Comparison of ENCODE assay signal across 11 cellular contexts in the genomic region with DNA sequence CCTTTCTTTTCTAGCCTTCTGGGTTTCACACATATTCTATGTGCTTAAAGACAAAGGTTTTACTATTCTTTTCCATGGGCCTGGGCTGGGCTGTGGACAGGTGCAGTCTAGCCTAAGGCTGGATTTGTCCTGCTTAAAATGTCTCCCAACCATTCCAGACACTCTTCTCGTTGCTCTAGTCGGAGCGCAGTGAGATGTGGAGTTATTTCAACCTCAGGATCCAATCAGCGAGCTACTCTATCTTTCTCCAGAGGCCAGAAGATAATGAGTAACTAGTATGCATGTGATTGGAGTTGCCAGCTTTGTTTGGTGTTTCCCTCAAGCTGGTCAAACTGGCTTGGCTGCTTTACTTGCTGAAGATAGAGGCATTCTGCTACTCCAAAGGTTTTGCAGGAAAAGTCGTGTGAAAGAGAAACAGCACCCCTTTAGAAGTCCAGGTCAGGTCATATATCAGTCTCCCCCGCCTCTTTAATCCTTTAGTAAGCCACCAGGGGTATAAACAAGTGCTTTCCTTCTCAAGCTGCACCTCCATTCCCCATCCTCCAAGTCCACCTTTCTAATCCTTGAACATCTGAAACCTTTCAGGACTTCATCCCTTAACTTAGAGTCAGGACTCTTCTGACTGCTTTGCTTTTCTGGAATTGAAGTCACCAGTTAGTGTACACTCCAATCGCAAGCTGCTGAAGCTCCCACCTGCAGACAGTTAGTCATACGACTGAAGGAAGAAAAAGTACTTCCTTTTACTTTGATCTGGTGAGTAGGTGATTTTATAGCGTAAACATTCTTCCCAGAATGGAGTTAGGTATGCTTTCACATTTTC.
DNase-seq lines count a peak whose midpoint lies in the region; ATAC-seq and TF ChIP-seq lines count a peak whose summit lies in the region.
"Had no signal": no experiment of that assay in that cellular context is flagged by ENCODE, and none has a peak within 500 bp of the region (broad histone marks: within the 10 kb centered on the region; RNA-seq: fewer than 3 reads in every experiment).

No MANE protein-coding gene starts in this region.

- no peak for DNase-seq in activated CD4-positive, alpha-beta T cell treated with anti-CD3 and anti-CD28 coated beads for 36 hours
- DNase-seq in activated CD4-positive, alpha-beta T cell treated with anti-CD3 and anti-CD28 coated beads, Interleukin-2, amount 50 U/mL, for 48 hours, result no peak
- DNase-seq in body of pancreas, result peak; percentile 93 to 97 (median 96)
- DNase-seq in ureter (ENCODE audit: low spot score), result peak; percentile 82
- no peak for DNase-seq in coronary artery (ENCODE audit: low spot score)
- DNase-seq in stimulated activated CD4-positive, alpha-beta T cell treated with anti-CD3 and anti-CD28 coated beads, Interleukin-2, amount 100 ng/mL, for 48 hours, result no peak
- DNase-seq: activated T-cell treated with anti-CD3 and anti-CD28 coated beads, Interleukin-2, amount 50 U/mL, for 24 hours; effector CD8-positive, alpha-beta T cell; midbrain had no signal

- H3K27ac Mint-ChIP-seq in activated CD4-positive, alpha-beta T cell treated with anti-CD3 and anti-CD28 coated beads for 36 hours, result no peak overlapping the region
- H3K27ac Mint-ChIP-seq: activated T-cell treated with anti-CD3 and anti-CD28 coated beads, Interleukin-2, amount 50 U/mL, for 24 hours had no signal

- intact Hi-C loops in activated CD4-positive, alpha-beta T cell treated with anti-CD3 and anti-CD28 coated beads for 36 hours (cut with DNase I, micrococcal nuclease), result no loop called here
- intact Hi-C loops in body of pancreas (cut with DNase I), result no loop called here

- H3K4me1 ChIP-seq in body of pancreas (peaks cover 22% of the 10 kb centered on the region), liver (ENCODE audit: control insufficient read depth in 4 of 4, insufficient read depth in 4 of 4, low read length in 3 of 4) (peaks cover 7 to 53% (median 42%) of the 10 kb centered on the region in 4 donors)

- CTCF ChIA-PET in activated CD4-positive, alpha-beta T cell treated with anti-CD3 and anti-CD28 coated beads for 36 hours (lab: Charles Lee), result interaction anchor here (0.6 kb wide), 1 partner anchor 100 kb away, joined by 3 read pairs; no protein-coding TSS in a partner anchor

- no peak overlapping the region for H3K4me3 Mint-ChIP-seq in activated CD4-positive, alpha-beta T cell treated with anti-CD3 and anti-CD28 coated beads for 36 hours
- H3K4me3 Mint-ChIP-seq: activated T-cell treated with anti-CD3 and anti-CD28 coated beads, Interleukin-2, amount 50 U/mL, for 24 hours had no signal

- H3K9me3 ChIP-seq in body of pancreas (no peaks in the 10 kb centered on the region), liver (ENCODE audit: control insufficient read depth in 4 of 4, low read length in 3 of 4) (no peaks in the 10 kb centered on the region)

- H3K27me3 ChIP-seq in body of pancreas, result no peaks in the 10 kb centered on the region
- no peaks in the 10 kb centered on the region for H3K27me3 ChIP-seq in liver (ENCODE audit: control insufficient read depth in 4 of 4, insufficient read depth in 4 of 4, low read length in 3 of 4)

- no peak overlapping the region for H3K9ac ChIP-seq in liver (ENCODE audit: low read depth in 1 of 2, low read length in 2 of 2)

- H3K36me3 ChIP-seq in body of pancreas (replicated peaks in 1 of 2; ENCODE audit: insufficient read depth in 1 of 2, low read depth in 2 of 2), result no peaks in the 10 kb centered on the region
- H3K36me3 ChIP-seq in liver (ENCODE audit: control insufficient read depth in 4 of 4, insufficient read depth in 3 of 4, low read depth in 1 of 4, low read length in 3 of 4), result no peaks in the 10 kb centered on the region

- H3K36me3 Mint-ChIP-seq in activated CD4-positive, alpha-beta T cell treated with anti-CD3 and anti-CD28 coated beads for 36 hours (ENCODE audit: low read depth), result no peaks in the 10 kb centered on the region

- peak; percentile 25 to 36 for TF ChIP-seq RAD21 in liver (IDR thresholded peaks at IDR 0.05)

- ATAC-seq in activated CD4-positive, alpha-beta T cell treated with anti-CD3 and anti-CD28 coated beads for 36 hours, result peak; percentile 51
- ATAC-seq in body of pancreas (peak; percentile 94), GM18858 (IDR thresholded peaks at IDR 0.05; ENCODE audit: unreplicated experiment) (no peak)

- POLR2A ChIA-PET in activated CD4-positive, alpha-beta T cell treated with anti-CD3 and anti-CD28 coated beads for 36 hours (lab: Charles Lee), result no interaction called here

- H3K27ac ChIP-seq in body of pancreas (peak overlapping the region; percentile 71 to 95 (median 87)), liver (ENCODE audit: low read depth in 1 of 2, low read length in 2 of 2) (peak overlapping the region; percentile 55 to 57), coronary artery (no peak overlapping the region)

- 11 to 23% methylated on average over 9 of the region's 9 CpGs for WGBS in body of pancreas, 2 donors
- 43% methylated on average over 9 of the region's 9 CpGs for WGBS in liver

- TF ChIP-seq POLR2A in body of pancreas (IDR thresholded peaks at IDR 0.05), result peak; percentile 93 to 99 (median 99)

- no peaks in the 10 kb centered on the region for H3K27me3 Mint-ChIP-seq in activated CD4-positive, alpha-beta T cell treated with anti-CD3 and anti-CD28 coated beads for 36 hours
- H3K27me3 Mint-ChIP-seq: activated T-cell treated with anti-CD3 and anti-CD28 coated beads, Interleukin-2, amount 50 U/mL, for 24 hours had no signal

- TF ChIP-seq CTCF in body of pancreas (IDR thresholded peaks at IDR 0.05), result peak in 4 of 7 experiments; percentile 13 to 20 (median 18)
- no peak for TF ChIP-seq CTCF in liver (IDR thresholded peaks at IDR 0.05; ENCODE audit: low read depth, low read length, missing input control)
- no peak for TF ChIP-seq CTCF in coronary artery (IDR thresholded peaks at IDR 0.05)

- H3K9me3 Mint-ChIP-seq in activated CD4-positive, alpha-beta T cell treated with anti-CD3 and anti-CD28 coated beads for 36 hours (ENCODE audit: low read depth), result no peaks in the 10 kb centered on the region
- H3K9me3 Mint-ChIP-seq: activated T-cell treated with anti-CD3 and anti-CD28 coated beads, Interleukin-2, amount 50 U/mL, for 24 hours had no signal

- H3K4me3 ChIP-seq in body of pancreas (peak overlapping the region; percentile 11 to 28), liver (ENCODE audit: low read depth in 1 of 3, low read length in 3 of 3) (peak overlapping the region; percentile 53 to 69 (median 59)), coronary artery (no peak overlapping the region)

- peaks cover 17% of the 10 kb centered on the region for H3K4me1 Mint-ChIP-seq in activated CD4-positive, alpha-beta T cell treated with anti-CD3 and anti-CD28 coated beads for 36 hours

TF ChIP-seq in liver, 16 proteins besides CTCF, POLR2A, EP300 and RAD21 (continues in another document):
- TF ChIP-seq JUND (IDR thresholded peaks at IDR 0.05), result peak; percentile 57 to 62
- no peak for TF ChIP-seq FOXA2 (IDR thresholded peaks at IDR 0.05)
- TF ChIP-seq, protein P1, sequence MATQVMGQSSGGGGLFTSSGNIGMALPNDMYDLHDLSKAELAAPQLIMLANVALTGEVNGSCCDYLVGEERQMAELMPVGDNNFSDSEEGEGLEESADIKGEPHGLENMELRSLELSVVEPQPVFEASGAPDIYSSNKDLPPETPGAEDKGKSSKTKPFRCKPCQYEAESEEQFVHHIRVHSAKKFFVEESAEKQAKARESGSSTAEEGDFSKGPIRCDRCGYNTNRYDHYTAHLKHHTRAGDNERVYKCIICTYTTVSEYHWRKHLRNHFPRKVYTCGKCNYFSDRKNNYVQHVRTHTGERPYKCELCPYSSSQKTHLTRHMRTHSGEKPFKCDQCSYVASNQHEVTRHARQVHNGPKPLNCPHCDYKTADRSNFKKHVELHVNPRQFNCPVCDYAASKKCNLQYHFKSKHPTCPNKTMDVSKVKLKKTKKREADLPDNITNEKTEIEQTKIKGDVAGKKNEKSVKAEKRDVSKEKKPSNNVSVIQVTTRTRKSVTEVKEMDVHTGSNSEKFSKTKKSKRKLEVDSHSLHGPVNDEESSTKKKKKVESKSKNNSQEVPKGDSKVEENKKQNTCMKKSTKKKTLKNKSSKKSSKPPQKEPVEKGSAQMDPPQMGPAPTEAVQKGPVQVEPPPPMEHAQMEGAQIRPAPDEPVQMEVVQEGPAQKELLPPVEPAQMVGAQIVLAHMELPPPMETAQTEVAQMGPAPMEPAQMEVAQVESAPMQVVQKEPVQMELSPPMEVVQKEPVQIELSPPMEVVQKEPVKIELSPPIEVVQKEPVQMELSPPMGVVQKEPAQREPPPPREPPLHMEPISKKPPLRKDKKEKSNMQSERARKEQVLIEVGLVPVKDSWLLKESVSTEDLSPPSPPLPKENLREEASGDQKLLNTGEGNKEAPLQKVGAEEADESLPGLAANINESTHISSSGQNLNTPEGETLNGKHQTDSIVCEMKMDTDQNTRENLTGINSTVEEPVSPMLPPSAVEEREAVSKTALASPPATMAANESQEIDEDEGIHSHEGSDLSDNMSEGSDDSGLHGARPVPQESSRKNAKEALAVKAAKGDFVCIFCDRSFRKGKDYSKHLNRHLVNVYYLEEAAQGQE (IDR thresholded peaks at IDR 0.05), result peak; percentile 80
- peak; percentile 74 for TF ChIP-seq SP1 (IDR thresholded peaks at IDR 0.05)
- TF ChIP-seq, protein P2, sequence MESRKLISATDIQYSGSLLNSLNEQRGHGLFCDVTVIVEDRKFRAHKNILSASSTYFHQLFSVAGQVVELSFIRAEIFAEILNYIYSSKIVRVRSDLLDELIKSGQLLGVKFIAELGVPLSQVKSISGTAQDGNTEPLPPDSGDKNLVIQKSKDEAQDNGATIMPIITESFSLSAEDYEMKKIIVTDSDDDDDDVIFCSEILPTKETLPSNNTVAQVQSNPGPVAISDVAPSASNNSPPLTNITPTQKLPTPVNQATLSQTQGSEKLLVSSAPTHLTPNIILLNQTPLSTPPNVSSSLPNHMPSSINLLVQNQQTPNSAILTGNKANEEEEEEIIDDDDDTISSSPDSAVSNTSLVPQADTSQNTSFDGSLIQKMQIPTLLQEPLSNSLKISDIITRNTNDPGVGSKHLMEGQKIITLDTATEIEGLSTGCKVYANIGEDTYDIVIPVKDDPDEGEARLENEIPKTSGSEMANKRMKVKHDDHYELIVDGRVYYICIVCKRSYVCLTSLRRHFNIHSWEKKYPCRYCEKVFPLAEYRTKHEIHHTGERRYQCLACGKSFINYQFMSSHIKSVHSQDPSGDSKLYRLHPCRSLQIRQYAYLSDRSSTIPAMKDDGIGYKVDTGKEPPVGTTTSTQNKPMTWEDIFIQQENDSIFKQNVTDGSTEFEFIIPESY (IDR thresholded peaks at IDR 0.05), result no peak
- peak; percentile 78 for TF ChIP-seq YY1 (IDR thresholded peaks at IDR 0.05)
- TF ChIP-seq, protein P3, sequence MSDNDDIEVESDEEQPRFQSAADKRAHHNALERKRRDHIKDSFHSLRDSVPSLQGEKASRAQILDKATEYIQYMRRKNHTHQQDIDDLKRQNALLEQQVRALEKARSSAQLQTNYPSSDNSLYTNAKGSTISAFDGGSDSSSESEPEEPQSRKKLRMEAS (IDR thresholded peaks at IDR 0.05), result peak; percentile 12
- peak; percentile 56 to 57 for TF ChIP-seq HNF4A (conservative IDR thresholded peaks at IDR 0.05)
- TF ChIP-seq, protein P4, sequence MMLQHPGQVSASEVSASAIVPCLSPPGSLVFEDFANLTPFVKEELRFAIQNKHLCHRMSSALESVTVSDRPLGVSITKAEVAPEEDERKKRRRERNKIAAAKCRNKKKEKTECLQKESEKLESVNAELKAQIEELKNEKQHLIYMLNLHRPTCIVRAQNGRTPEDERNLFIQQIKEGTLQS (IDR thresholded peaks at IDR 0.05), result no peak

Comparison
In these comparisons a context has a peak if more than half of its experiments do, and no peak if none do; other contexts are left out.
1. DNase-seq: peak in body of pancreas (4 of 4) and ureter (single experiment); none in activated CD4-positive, alpha-beta T cell treated with anti-CD3 and anti-CD28 coated beads for 36 hours (single experiment), activated CD4-positive, alpha-beta T cell treated with anti-CD3 and anti-CD28 coated beads, Interleukin-2, amount 50 U/mL, for 48 hours (0 of 2), coronary artery (single experiment) and stimulated activated CD4-positive, alpha-beta T cell treated with anti-CD3 and anti-CD28 coated beads, Interleukin-2, amount 100 ng/mL, for 48 hours (0 of 2).
2. H3K27ac ChIP-seq: peak in body of pancreas (4 of 4) and liver (2 of 2); none in coronary artery (0 of 2).
3. CTCF ChIP-seq: peak in body of pancreas (4 of 7); none in liver (single experiment) and coronary artery (single experiment).